27 cellular contexts compared by ENCODE assay signal in the genomic region with DNA sequence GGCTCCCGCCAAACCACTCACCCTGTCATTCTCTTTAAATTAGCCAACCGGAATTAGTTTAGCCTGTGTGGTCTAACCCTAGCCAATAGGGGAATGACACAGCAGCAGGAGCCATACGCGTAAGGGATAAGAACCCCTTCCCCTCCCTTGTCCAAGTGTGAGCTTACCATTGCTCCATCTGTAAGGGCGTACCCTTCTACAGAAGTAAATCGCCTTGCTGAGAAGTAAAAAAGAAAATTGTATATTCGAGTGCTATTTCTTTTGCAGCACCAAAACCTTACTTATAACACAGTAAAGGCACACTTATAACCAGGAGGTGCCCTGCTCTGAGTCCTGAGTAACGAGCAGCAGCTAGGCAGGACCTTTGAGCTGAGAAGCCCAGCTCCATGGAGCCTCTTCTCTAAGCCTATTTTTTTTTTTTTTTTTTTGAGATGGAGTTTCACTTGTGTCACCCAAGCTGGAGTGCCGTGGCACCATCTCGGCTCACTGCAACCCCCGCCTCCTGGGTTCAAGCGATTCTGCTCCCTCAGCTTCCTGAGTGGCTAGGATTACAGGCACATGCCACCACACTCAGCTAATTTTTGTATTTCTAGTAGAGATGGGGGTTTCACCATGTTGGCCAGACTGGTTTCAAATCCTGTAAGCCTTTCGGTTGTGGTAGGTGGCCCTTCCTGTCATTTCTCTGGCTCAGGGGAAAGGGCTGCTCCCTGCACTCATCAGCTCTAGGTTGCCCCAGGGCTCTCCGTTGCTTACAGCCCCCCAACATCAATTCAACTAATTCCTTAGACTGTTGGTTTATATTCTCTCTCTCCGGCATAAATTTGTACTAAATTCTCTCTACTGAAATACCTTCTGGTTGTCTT.
"Had no signal": no experiment of that assay in that cellular context is flagged by ENCODE, and none has a peak within 500 bp of the region (broad histone marks: within the 10 kb centered on the region; RNA-seq: fewer than 3 reads in every experiment).

No MANE protein-coding gene starts in this region.

- H3K27me3 Mint-ChIP-seq: naive B cell; naive thymus-derived CD8-positive, alpha-beta T cell had no signal

- H3K27ac ChIP-seq: coronary artery, dorsolateral prefrontal cortex, epithelial cell of prostate, esophagus squamous epithelium, gastrocnemius medialis, heart right ventricle, left lung, lower lobe of right lung had no signal

- DNase-seq: dermis blood vessel endothelial cell; dorsolateral prefrontal cortex; effector CD4-positive, alpha-beta T cell; effector memory CD4-positive, alpha-beta T cell; erythroblast; esophagus squamous epithelium; foreskin fibroblast; foreskin melanocyte; gastrocnemius medialis; glutamatergic neuron; head of caudate nucleus; heart right ventricle; hippocampal formation; left cardiac atrium; left lung; left ventricle myocardium superior; lower lobe of right lung; mesenchymal stem cell; mucosa of descending colon; naive B cell; naive thymus-derived CD8-positive, alpha-beta T cell had no signal

- H3K9me3 ChIP-seq: gastrocnemius medialis, lower lobe of right lung had no signal

- H3K4me3 Mint-ChIP-seq: mesothelial cell of epicardium; naive B cell; naive thymus-derived CD8-positive, alpha-beta T cell had no signal

- FAIRE-seq: islet of Langerhans, keratinocyte had no signal

- ATAC-seq: esophagus mucosa; gastrocnemius medialis; heart right ventricle; left cardiac atrium; left lung; left ventricle myocardium superior; lower lobe of right lung; mucosa of descending colon; naive thymus-derived CD8-positive, alpha-beta T cell had no signal

- H3K4me3 ChIP-seq: coronary artery, dorsolateral prefrontal cortex, esophagus squamous epithelium, gastrocnemius medialis, heart right ventricle, left lung, lower lobe of right lung, mucosa of descending colon had no signal

- H3K4me1 ChIP-seq: esophagus squamous epithelium, gastrocnemius medialis, left lung, lower lobe of right lung had no signal

- H3K27ac Mint-ChIP-seq: mesothelial cell of epicardium; naive B cell; naive thymus-derived CD8-positive, alpha-beta T cell had no signal

- H3K27me3 ChIP-seq: dorsolateral prefrontal cortex, esophagus squamous epithelium, gastrocnemius medialis, heart right ventricle, left lung had no signal
